Comparison of ENCODE assay signal across 10 cellular contexts in genomic region chr20:37669062-37669772, GRCh38. TPM values are rescaled to one million over a fixed set of nuclear protein-coding genes. Genes with fewer than 3 reads are reported as not detected.
DNase-seq lines count a peak whose midpoint lies in the region; ATAC-seq and TF ChIP-seq lines count a peak whose summit lies in the region.
"Had no signal": no experiment of that assay in that cellular context is flagged by ENCODE, and none has a peak within 500 bp of the region (broad histone marks: within the 10 kb centered on the region; RNA-seq: fewer than 3 reads in every experiment).

No MANE protein-coding gene starts in this region.

- peaks cover 30% of the 10 kb centered on the region for H3K4me1 Mint-ChIP-seq in glutamatergic neuron (ENCODE audit: low read depth, unreplicated experiment)
- H3K4me1 Mint-ChIP-seq: activated naive CD4-positive, alpha-beta T cell treated with anti-CD3 and anti-CD28 coated beads, Interleukin-2, amount 50 U/mL, for 24 hours had no signal

- H3K79me2 ChIP-seq in SK-N-SH (ENCODE audit: insufficient read depth), result no peaks in the 10 kb centered on the region

- ATAC-seq in HG03095 (IDR thresholded peaks at IDR 0.05; ENCODE audit: unreplicated experiment) (no peak), GM19395 (IDR thresholded peaks at IDR 0.05; ENCODE audit: unreplicated experiment) (no peak), HG02623 (IDR thresholded peaks at IDR 0.05; ENCODE audit: unreplicated experiment) (no peak)

- WGBS in SK-N-SH (ENCODE audit: low lambda C conversion rate), result 46% methylated on average over 2 of the region's 2 CpGs

- TF ChIP-seq CTCF in SK-N-SH (IDR thresholded peaks at IDR 0.05) (no peak), glutamatergic neuron (IDR thresholded peaks at IDR 0.05; ENCODE audit: partially characterized antibody, unreplicated experiment) (no peak)

- no peaks in the 10 kb centered on the region for H3F3A ChIP-seq in SK-N-SH (replicated peaks; ENCODE audit: insufficient read depth)

- no peak overlapping the region; a peak in 1 of 4 replicates for H3K4me3 ChIP-seq in SK-N-SH (ENCODE audit: low read depth in 2 of 2, low read length in 1 of 2)

- peaks cover 7 to 20% of the 10 kb centered on the region in 2 experiments; a peak in 3 of 4 replicates for H3K4me1 ChIP-seq in SK-N-SH (ENCODE audit: control insufficient read depth in 1 of 2, insufficient read depth in 2 of 2, low read depth in 1 of 2, low read length in 1 of 2)

- H4K20me1 ChIP-seq in SK-N-SH (ENCODE audit: insufficient read depth), result no peaks in the 10 kb centered on the region

- peak overlapping the region; percentile 20 for H3K4me3 Mint-ChIP-seq in glutamatergic neuron (ENCODE audit: unreplicated experiment)
- H3K4me3 Mint-ChIP-seq: activated naive CD4-positive, alpha-beta T cell treated with anti-CD3 and anti-CD28 coated beads, Interleukin-2, amount 50 U/mL, for 24 hours had no signal

- peaks cover 6% of the 10 kb centered on the region for H3K27me3 Mint-ChIP-seq in glutamatergic neuron (ENCODE audit: unreplicated experiment)

- peak; percentile 83 for DNase-seq in ELR (ENCODE audit: low read depth)
- DNase-seq in KG1 (lab: John Stamatoyannopoulos, UW), result peak; percentile 7
- DNase-seq in SK-N-SH, result no peak
- no peak for DNase-seq in glutamatergic neuron
- no peak for DNase-seq in NCI-H748 treated with DMSO at 0.1 percent for 48 hours (lab: John Stamatoyannopoulos, UW)
- DNase-seq: stimulated activated CD4-positive, alpha-beta T cell treated with anti-CD3 and anti-CD28 coated beads, Interleukin-12 subunit alpha, Interleukin-12 subunit beta, amount 100 ng/mL, for 4 hours had no signal

- H3K27ac Mint-ChIP-seq in glutamatergic neuron (ENCODE audit: unreplicated experiment), result no peak overlapping the region
- H3K27ac Mint-ChIP-seq: activated naive CD4-positive, alpha-beta T cell treated with anti-CD3 and anti-CD28 coated beads, Interleukin-2, amount 50 U/mL, for 24 hours had no signal

- H2AFZ ChIP-seq in SK-N-SH (ENCODE audit: low read depth), result no peak overlapping the region

- H3K36me3 Mint-ChIP-seq in glutamatergic neuron (ENCODE audit: unreplicated experiment), result peaks cover 5% of the 10 kb centered on the region

- TF ChIP-seq RAD21 in SK-N-SH (IDR thresholded peaks at IDR 0.05; ENCODE audit: low read length), result no peak

- H3K9ac ChIP-seq in SK-N-SH, result no peak overlapping the region

- POLR2A ChIA-PET in SK-N-SH (lab: Yijun Ruan, JAX), result no interaction called here

- H3K9me2 ChIP-seq in SK-N-SH, result no peaks in the 10 kb centered on the region

- H3K36me3 ChIP-seq in SK-N-SH (replicated peaks in 1 of 2; ENCODE audit: control insufficient read depth in 1 of 2, insufficient read depth in 2 of 2, low read length in 1 of 2), result no peaks in the 10 kb centered on the region

- peak overlapping the region; percentile 77 for H3K4me2 ChIP-seq in SK-N-SH

- no peak overlapping the region for H3K27ac ChIP-seq in SK-N-SH (ENCODE audit: low read depth in 2 of 2, low read length in 1 of 2)

- TF ChIP-seq EP300 in SK-N-SH (IDR thresholded peaks at IDR 0.05; ENCODE audit: borderline replicate concordance in 1 of 2, low read depth in 1 of 2, low read length in 1 of 2), result no peak

- CTCF ChIA-PET in SK-N-SH (lab: Yijun Ruan, JAX), result interaction anchor here (0.9 kb wide), 1 partner anchor 11 kb away, joined by 5 read pairs; no protein-coding TSS in a partner anchor

- no peaks in the 10 kb centered on the region for H3K9me3 ChIP-seq in SK-N-SH

- H3K27me3 ChIP-seq in SK-N-SH (ENCODE audit: insufficient read depth), result peaks cover 6% of the 10 kb centered on the region; the same call in 1 of the 2 replicates

- H3K9me3 Mint-ChIP-seq in glutamatergic neuron (ENCODE audit: unreplicated experiment), result peaks cover 10% of the 10 kb centered on the region

TF ChIP-seq in SK-N-SH, 30 proteins besides CTCF, POLR2A, EP300 and RAD21:
- TF ChIP-seq EZH2phosphoT487 (IDR thresholded peaks at IDR 0.05; ENCODE audit: borderline replicate concordance, low read depth) (no peak), USF2 (IDR thresholded peaks at IDR 0.05; ENCODE audit: borderline replicate concordance, low read depth, low read length) (no peak), RXRA (IDR thresholded peaks at IDR 0.05; ENCODE audit: borderline replicate concordance, low read depth) (no peak), FOXJ3 (CRISPR knock-in tag; IDR thresholded peaks at IDR 0.05) (no peak), NRF1 (IDR thresholded peaks at IDR 0.05; ENCODE audit: low read depth, low read length) (no peak), MEF2A (IDR thresholded peaks at IDR 0.05; ENCODE audit: borderline replicate concordance, low read depth) (no peak), GATA2 (CRISPR knock-in tag; IDR thresholded peaks at IDR 0.05) (0 out of 2 replicates have a peak, but pooled peaks have one; percentile 32), POLR2AphosphoS5 (IDR thresholded peaks at IDR 0.05; ENCODE audit: low read depth, low read length) (no peak)

RNA-seq across cellular contexts. Expression of gene CTNNBL1, which starts 24.6 kb away (rescaled TPM):
- 29.5 and 34.4 TPM in 2 replicates for polyA plus RNA-seq in SK-N-SH (2012; rRNA removed)
- 32.3 and 35.1 TPM in 2 replicates for polyA plus RNA-seq in SK-N-SH (2012; cell fraction: cytosol; rRNA removed)
- 24.0 and 27.6 TPM in 2 replicates for polyA plus RNA-seq in SK-N-SH (2012; cell fraction: nucleus; rRNA removed)
- 58.0 TPM for total RNA-seq in glutamatergic neuron (ENCODE audit: unreplicated experiment)

Comparison
In these comparisons a context has a peak if more than half of its experiments do, and no peak if none do; other contexts are left out.
1. DNase-seq: peak in ELR (single experiment) and KG1 (single experiment); none in SK-N-SH (single experiment), glutamatergic neuron (single experiment) and NCI-H748 treated with DMSO at 0.1 percent for 48 hours (single experiment).